Comparison of ENCODE assay signal across 33 cellular contexts in the genomic region with DNA sequence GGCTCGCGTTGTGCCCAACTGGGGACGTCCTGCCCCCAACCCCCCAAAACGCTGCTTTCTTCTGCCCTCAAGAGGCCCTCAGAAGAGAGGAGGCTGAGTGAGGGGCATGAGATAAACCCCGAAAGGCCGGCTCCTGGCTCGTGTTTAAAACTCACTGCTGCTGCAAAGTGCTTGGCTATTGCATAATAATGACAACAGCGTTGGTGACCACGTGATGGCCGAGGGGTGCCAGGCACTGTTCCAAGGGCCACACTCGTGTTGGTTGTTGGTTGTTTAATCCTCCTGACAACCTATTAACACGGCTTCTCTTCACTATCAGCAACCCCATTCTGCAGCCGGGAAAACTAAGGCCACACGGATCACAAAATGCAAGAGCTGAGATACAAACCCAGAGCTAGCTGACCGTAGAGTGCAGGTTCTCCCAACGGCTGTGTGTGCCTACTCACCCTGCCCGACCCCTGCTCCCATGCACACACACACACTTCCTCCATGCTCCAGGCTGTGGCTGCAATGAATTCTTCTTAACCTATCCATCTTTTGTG. TPM values are rescaled to one million over a fixed set of nuclear protein-coding genes. Genes with fewer than 3 reads are reported as not detected.
DNase-seq lines count a peak whose midpoint lies in the region; ATAC-seq, FAIRE-seq and TF ChIP-seq lines count a peak whose summit lies in the region.
"Had no signal": no experiment of that assay in that cellular context is flagged by ENCODE, and none has a peak within 500 bp of the region (broad histone marks: within the 10 kb centered on the region; RNA-seq: fewer than 3 reads in every experiment).

No MANE protein-coding gene starts in this region.

- dilution Hi-C loops in mammary epithelial cell (cut with HindIII; ENCODE audit: low sequenced_read_pairs): no loop called here

- CTCF ChIA-PET in MCF 10A (lab: Yijun Ruan, JAX) (no interaction called here), mammary epithelial cell (lab: Charles Lee; ENCODE audit: low non-redundant PET) (no interaction called here)

- no peak for ATAC-seq in lung (ENCODE audit: insufficient read depth, low FRiP score)
- no peak for ATAC-seq in naive thymus-derived CD8-positive, alpha-beta T cell
- ATAC-seq: activated CD4-positive, alpha-beta T cell treated with anti-CD3 and anti-CD28 coated beads for 36 hours; activated naive CD8-positive, alpha-beta T cell treated with anti-CD3 and anti-CD28 coated beads, Interleukin-2, amount 50 U/mL, for 24 hours; natural killer cell treated with Interleukin-12 subunit alpha and Interleukin-12 subunit beta and Interleukin-15 and Interleukin-18, amount 100 ng/mL, for 72 hours; sciatic nerve had no signal

- H3K27ac ChIP-seq in mammary epithelial cell (ENCODE audit: insufficient read depth, low read depth, low read length) (no peak overlapping the region), astrocyte (ENCODE audit: low read depth, low read length) (no peak overlapping the region), lung (ENCODE audit: low read depth in 1 of 2, low read length in 1 of 2) (no peak overlapping the region)
- H3K27ac ChIP-seq: GM23248, pancreas, Peyer's patch had no signal

- H3K27ac Mint-ChIP-seq in MCF 10A (ENCODE audit: low read depth, unreplicated experiment): no peak overlapping the region
- H3K27ac Mint-ChIP-seq in astrocyte (ENCODE audit: unreplicated experiment): no peak overlapping the region
- H3K27ac Mint-ChIP-seq in naive thymus-derived CD8-positive, alpha-beta T cell: no peak overlapping the region
- H3K27ac Mint-ChIP-seq: activated CD4-positive, alpha-beta T cell treated with anti-CD3 and anti-CD28 coated beads for 36 hours; activated naive CD8-positive, alpha-beta T cell treated with anti-CD3 and anti-CD28 coated beads, Interleukin-2, amount 50 U/mL, for 24 hours; natural killer cell treated with Interleukin-12 subunit alpha and Interleukin-12 subunit beta and Interleukin-15 and Interleukin-18, amount 100 ng/mL, for 72 hours had no signal

- POLR2A ChIA-PET in MCF 10A (lab: Yijun Ruan, JAX): interaction anchor here (0.6 kb wide), 1 partner anchor 455 kb away, joined by 3 read pairs; no protein-coding TSS in a partner anchor
- POLR2A ChIA-PET in naive thymus-derived CD8-positive, alpha-beta T cell (lab: Charles Lee): no interaction called here

- H3K4me3 Mint-ChIP-seq in MCF 10A (ENCODE audit: unreplicated experiment) (no peak overlapping the region), astrocyte (ENCODE audit: unreplicated experiment) (no peak overlapping the region)
- no peak overlapping the region for H3K4me3 Mint-ChIP-seq in naive thymus-derived CD8-positive, alpha-beta T cell
- H3K4me3 Mint-ChIP-seq: activated CD4-positive, alpha-beta T cell treated with anti-CD3 and anti-CD28 coated beads for 36 hours; activated naive CD8-positive, alpha-beta T cell treated with anti-CD3 and anti-CD28 coated beads, Interleukin-2, amount 50 U/mL, for 24 hours; brain; natural killer cell treated with Interleukin-12 subunit alpha and Interleukin-12 subunit beta and Interleukin-15 and Interleukin-18, amount 100 ng/mL, for 72 hours had no signal

- no peaks in the 10 kb centered on the region for H4K20me1 ChIP-seq in mammary epithelial cell (ENCODE audit: insufficient read depth, low read length)
- no peaks in the 10 kb centered on the region for H4K20me1 ChIP-seq in astrocyte (ENCODE audit: insufficient read depth, low read length)

- BruUV-seq in MCF 10A (replicated peaks; lab: Mats Ljungman, UMichigan): no TSS peak
- BruUV-seq in mammary epithelial cell (replicated peaks; lab: Mats Ljungman, UMichigan): no TSS peak

- H3K4me1 ChIP-seq in mammary epithelial cell (ENCODE audit: insufficient read depth, low read length): peaks cover 39% of the 10 kb centered on the region
- peaks cover 18% of the 10 kb centered on the region for H3K4me1 ChIP-seq in astrocyte (ENCODE audit: insufficient read depth, low read length)
- H3K4me1 ChIP-seq in lung (ENCODE audit: control insufficient read depth in 2 of 2, insufficient read depth in 2 of 2, low read length in 2 of 2): peaks cover 0 to 3% of the 10 kb centered on the region in 2 donors
- H3K4me1 ChIP-seq: pancreas, Peyer's patch had no signal

- H3K4me2 ChIP-seq in mammary epithelial cell (ENCODE audit: insufficient read depth, low read depth, low read length) (no peak overlapping the region), astrocyte (ENCODE audit: low read length) (peak overlapping the region; percentile 63)

- in situ Hi-C loops in mammary epithelial cell (cut with MboI; ENCODE audit: low sequenced_read_pairs in 2 of 2): no loop called here

- H3K4me3 ChIP-seq in mammary epithelial cell (replicated peaks in 1 of 3; ENCODE audit: insufficient read depth in 1 of 3, low read depth in 2 of 3, low read length in 3 of 3) (no peak overlapping the region), astrocyte (ENCODE audit: insufficient read depth, low read depth, low read length) (no peak overlapping the region), lung (no peak overlapping the region)
- H3K4me3 ChIP-seq: GM23248, heart left ventricle, pancreas, Peyer's patch had no signal

- no peak for FAIRE-seq in astrocyte (lab: Jason Lieb, UNC)
- FAIRE-seq: pancreas, TTC549 had no signal

- H3K36me3 ChIP-seq in mammary epithelial cell (ENCODE audit: insufficient read depth, low read length) (peaks cover 21% of the 10 kb centered on the region), astrocyte (ENCODE audit: insufficient read depth, low read length) (no peaks in the 10 kb centered on the region), lung (ENCODE audit: control insufficient read depth in 2 of 2, insufficient read depth in 2 of 2, low read length in 2 of 2) (no peaks in the 10 kb centered on the region)
- H3K36me3 ChIP-seq: pancreas, Peyer's patch had no signal

- intact Hi-C loops in MCF 10A (cut with micrococcal nuclease) (no loop called here), mammary epithelial cell (cut with micrococcal nuclease) (loop anchor here (5.0 kb wide), 2 partner anchors 142 to 182 kb away; no protein-coding TSS in a partner anchor)

- no peak overlapping the region for H3K9ac ChIP-seq in mammary epithelial cell (ENCODE audit: insufficient read depth, low read length)
- H3K9ac ChIP-seq in astrocyte (ENCODE audit: low read length): no peak overlapping the region
- H3K9ac ChIP-seq: GM23248 had no signal

- no peaks in the 10 kb centered on the region for H3K36me3 Mint-ChIP-seq in MCF 10A (ENCODE audit: insufficient read depth, unreplicated experiment)
- H3K36me3 Mint-ChIP-seq in astrocyte (ENCODE audit: low read depth, unreplicated experiment): no peaks in the 10 kb centered on the region
- no peaks in the 10 kb centered on the region for H3K36me3 Mint-ChIP-seq in naive thymus-derived CD8-positive, alpha-beta T cell
- H3K36me3 Mint-ChIP-seq: brain; natural killer cell treated with Interleukin-12 subunit alpha and Interleukin-12 subunit beta and Interleukin-15 and Interleukin-18, amount 100 ng/mL, for 72 hours had no signal

- WGBS in mammary epithelial cell (ENCODE audit: low coverage, missing lambda C conversion rate): 54% methylated on average over 17 of the region's 17 CpGs
- 61 to 67% methylated on average over 17 of the region's 17 CpGs for WGBS in lung, 2 donors

- H3K27me3 Mint-ChIP-seq in MCF 10A (ENCODE audit: insufficient read depth, unreplicated experiment): no peaks in the 10 kb centered on the region
- peaks cover 42% of the 10 kb centered on the region for H3K27me3 Mint-ChIP-seq in astrocyte (ENCODE audit: low read depth, unreplicated experiment)
- H3K27me3 Mint-ChIP-seq in naive thymus-derived CD8-positive, alpha-beta T cell: peaks cover 0 to 6% (median 0%) of the 10 kb centered on the region in 5 donors
- H3K27me3 Mint-ChIP-seq: activated CD4-positive, alpha-beta T cell treated with anti-CD3 and anti-CD28 coated beads for 36 hours; activated naive CD8-positive, alpha-beta T cell treated with anti-CD3 and anti-CD28 coated beads, Interleukin-2, amount 50 U/mL, for 24 hours; natural killer cell treated with Interleukin-12 subunit alpha and Interleukin-12 subunit beta and Interleukin-15 and Interleukin-18, amount 100 ng/mL, for 72 hours had no signal

- H2AFZ ChIP-seq in mammary epithelial cell (ENCODE audit: low read depth, low read length) (no peak overlapping the region), astrocyte (ENCODE audit: low read depth, low read length) (no peak overlapping the region)
- H2AFZ ChIP-seq: GM23248 had no signal

- H3K27me3 ChIP-seq in mammary epithelial cell (ENCODE audit: insufficient read depth, low read length) (no peaks in the 10 kb centered on the region), astrocyte (ENCODE audit: insufficient read depth, low read length) (no peaks in the 10 kb centered on the region), lung (ENCODE audit: control insufficient read depth, insufficient read depth) (no peaks in the 10 kb centered on the region)
- H3K27me3 ChIP-seq: heart left ventricle, pancreas, Peyer's patch had no signal

- peak; percentile 45 for DNase-seq in MCF 10A (ENCODE audit: unreplicated experiment)
- DNase-seq in mammary epithelial cell: no peak
- DNase-seq in astrocyte (ENCODE audit: low read depth): no peak
- peak; percentile 40 for DNase-seq in lung (ENCODE audit: low spot score)
- no peak for DNase-seq in naive thymus-derived CD8-positive, alpha-beta T cell
- DNase-seq in KG1 (lab: John Stamatoyannopoulos, UW): no peak
- DNase-seq in T-helper 9 cell: no peak
- no peak for DNase-seq in UCSD-AML1 (lab: John Stamatoyannopoulos, UW; ENCODE audit: unreplicated experiment)
- DNase-seq: activated CD4-positive, alpha-beta T cell treated with anti-CD3 and anti-CD28 coated beads for 36 hours; activated CD8-positive, alpha-beta memory T cell treated with anti-CD3 and anti-CD28 coated beads for 24 hours; activated gamma-delta T cell; activated naive CD8-positive, alpha-beta T cell treated with anti-CD3 and anti-CD28 coated beads, Interleukin-2, amount 50 U/mL, for 24 hours; activated T-cell treated with anti-CD3 and anti-CD28 coated beads, Interleukin-2, amount 50 U/mL, for 1 hour; AML-193; DND-41; effector CD8-positive, alpha-beta T cell; heart left ventricle; midbrain; NCI-H1436; NCI-H2107; NCI-H510A; NK-92 treated with Interleukin-12 subunit alpha and Interleukin-12 subunit beta, amount 100 ng/mL, for 24 hours; Peyer's patch; SIG-M5; stimulated activated CD4-positive, alpha-beta T cell treated with anti-CD3 and anti-CD28 coated beads, Interleukin-4, amount 100 ng/mL, for 4 hours; stimulated activated naive CD4-positive, alpha-beta T cell treated with Interleukin-2 at 50 U/mL for 16 hours had no signal

- H3K9me3 ChIP-seq in mammary epithelial cell (replicated peaks; ENCODE audit: insufficient read depth, low read length) (no peaks in the 10 kb centered on the region), astrocyte (ENCODE audit: insufficient read depth, low read depth, low read length) (no peaks in the 10 kb centered on the region), lung (ENCODE audit: control insufficient read depth in 2 of 2, insufficient read depth in 1 of 2, low read length in 1 of 2) (no peaks in the 10 kb centered on the region)
- H3K9me3 ChIP-seq: heart left ventricle, pancreas, Peyer's patch had no signal

- H3K9me3 Mint-ChIP-seq in MCF 10A (ENCODE audit: unreplicated experiment) (no peaks in the 10 kb centered on the region), astrocyte (ENCODE audit: unreplicated experiment) (peaks cover 3% of the 10 kb centered on the region)
- no peaks in the 10 kb centered on the region for H3K9me3 Mint-ChIP-seq in naive thymus-derived CD8-positive, alpha-beta T cell
- H3K9me3 Mint-ChIP-seq: activated naive CD8-positive, alpha-beta T cell treated with anti-CD3 and anti-CD28 coated beads, Interleukin-2, amount 50 U/mL, for 24 hours; brain; natural killer cell treated with Interleukin-12 subunit alpha and Interleukin-12 subunit beta and Interleukin-15 and Interleukin-18, amount 100 ng/mL, for 72 hours had no signal

- H3K79me2 ChIP-seq in mammary epithelial cell (ENCODE audit: insufficient read depth, low read length) (peaks cover 4% of the 10 kb centered on the region), astrocyte (ENCODE audit: insufficient read depth, low read length) (no peaks in the 10 kb centered on the region)

- no peak for TF ChIP-seq CTCF in MCF 10A (IDR thresholded peaks at IDR 0.05; ENCODE audit: unreplicated experiment)
- no peak for TF ChIP-seq CTCF in mammary epithelial cell (conservative IDR thresholded peaks at IDR 0.05 in 1 of 2, IDR thresholded peaks at IDR 0.05 in 1 of 2; ENCODE audit: extremely low read depth in 1 of 2, insufficient read depth in 1 of 2, low read depth in 1 of 2, low read length in 2 of 2)
- TF ChIP-seq CTCF in astrocyte (IDR thresholded peaks at IDR 0.05; ENCODE audit: insufficient read depth, low read depth, low read length): no peak
- no peak for TF ChIP-seq CTCF in lung (IDR thresholded peaks at IDR 0.05; ENCODE audit: control extremely low read depth, extremely low read depth)

- H3K4me1 Mint-ChIP-seq in MCF 10A (ENCODE audit: insufficient read depth, unreplicated experiment): no peaks in the 10 kb centered on the region
- peaks cover 7% of the 10 kb centered on the region for H3K4me1 Mint-ChIP-seq in astrocyte (ENCODE audit: low read depth, unreplicated experiment)
- H3K4me1 Mint-ChIP-seq in naive thymus-derived CD8-positive, alpha-beta T cell: peaks cover 0 to 1% (median 0%) of the 10 kb centered on the region in 4 donors
- H3K4me1 Mint-ChIP-seq: activated CD4-positive, alpha-beta T cell treated with anti-CD3 and anti-CD28 coated beads for 36 hours; activated naive CD8-positive, alpha-beta T cell treated with anti-CD3 and anti-CD28 coated beads, Interleukin-2, amount 50 U/mL, for 24 hours had no signal

RNA-seq across cellular contexts. Expression of gene ANO1, which starts 51.0 kb away (rescaled TPM):
- total RNA-seq in MCF 10A (2022) (not detected in 2 replicates), mammary epithelial cell (100 to 1,000 TPM in 1 of 2 donors, 10 to 100 TPM in 1; 54.3 to 181 TPM), astrocyte (0.10 and 0.14 TPM in 2 replicates), lung (10 to 100 TPM in 1 of 2 donors, 1 to 10 TPM in 1; 7.8 to 10.8 TPM)
- polyA plus RNA-seq in mammary epithelial cell (147 TPM), lung (1 to 10 TPM; 1.2 to 3.2 TPM)
- polyA minus RNA-seq in mammary epithelial cell: 191 TPM
- total RNA-seq in naive thymus-derived CD8-positive, alpha-beta T cell: not detected
- polyA plus RNA-seq in naive thymus-derived CD8-positive, alpha-beta T cell: not detected
- total RNA-seq: activated CD4-positive, alpha-beta T cell treated with anti-CD3 and anti-CD28 coated beads for 36 hours; M059J; natural killer cell treated with Interleukin-12 subunit alpha and Interleukin-12 subunit beta and Interleukin-15 and Interleukin-18, amount 100 ng/mL, for 72 hours had no signal
- polyA plus RNA-seq: GM23248 had no signal

Comparison
In these comparisons a context has a peak if more than half of its experiments do, and no peak if none do; other contexts are left out.
1. DNase-seq: peak in MCF 10A (single experiment) and lung (single experiment); none in mammary epithelial cell (single experiment), astrocyte (single experiment), naive thymus-derived CD8-positive, alpha-beta T cell (0 of 10), KG1 (single experiment), T-helper 9 cell (single experiment) and UCSD-AML1 (single experiment).
2. RNA of gene ANO1, which starts 51.0 kb away (total RNA-seq): 54.3 to 181 TPM in mammary epithelial cell; 7.8 to 10.8 TPM in lung, 0.10 to 0.14 TPM in astrocyte, not detected in MCF 10A and not detected in naive thymus-derived CD8-positive, alpha-beta T cell; every median in the first group is over 4 times any median in the second.